ENCODE assay signal across 17 cellular contexts in the genomic region with DNA sequence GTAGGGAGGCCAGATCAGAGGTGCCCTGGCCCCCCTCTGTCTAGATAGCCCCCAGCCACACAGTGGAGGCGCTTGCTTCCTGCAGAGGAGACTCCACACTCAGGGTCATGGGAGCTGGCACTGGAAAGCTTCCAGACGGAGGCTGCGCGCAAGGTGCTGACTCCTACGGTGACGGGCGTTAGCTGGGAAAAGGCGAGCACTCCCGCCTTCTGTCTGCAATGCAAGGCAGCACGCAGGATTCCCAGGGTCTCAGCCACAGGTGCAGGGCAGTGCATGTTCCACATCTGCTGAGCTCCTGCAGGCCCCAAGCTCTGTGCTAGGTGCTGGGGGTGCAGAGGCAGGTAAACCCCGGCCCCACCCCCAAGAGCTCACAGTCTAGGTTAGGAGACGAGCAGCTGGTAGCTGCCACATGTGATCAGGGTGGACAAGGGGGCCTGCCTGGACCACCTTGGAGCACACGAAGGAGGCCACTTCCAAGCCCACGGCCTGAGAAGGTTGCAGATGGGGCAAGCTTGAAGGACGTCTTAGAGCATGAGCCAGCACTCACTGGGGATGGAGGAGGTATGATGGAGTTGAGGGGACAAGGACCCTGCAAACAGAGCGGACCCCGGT.
"Had no signal": no experiment of that assay in that cellular context is flagged by ENCODE, and none has a peak within 500 bp of the region (broad histone marks: within the 10 kb centered on the region; RNA-seq: fewer than 3 reads in every experiment).

No MANE protein-coding gene starts in this region.

- H3K36me3 Mint-ChIP-seq: naive B cell, T-cell, type B pancreatic cell had no signal

- DNase-seq: activated CD8-positive, alpha-beta T cell treated with anti-CD3 and anti-CD28 coated beads for 36 hours; activated naive CD4-positive, alpha-beta T cell treated with anti-CD3 and anti-CD28 coated beads, Interleukin-2, amount 50 U/mL, for 16 hours; adrenal gland; cortex of kidney; effector memory CD8-positive, alpha-beta T cell; erythroblast; hippocampal formation; midbrain; naive B cell; sigmoid colon; stimulated activated CD4-positive, alpha-beta T cell treated with anti-CD3 and anti-CD28 coated beads, Interleukin-12 subunit alpha, Interleukin-12 subunit beta, amount 100 ng/mL, for 4 hours; stimulated activated naive CD4-positive, alpha-beta T cell; T-cell; T1000 had no signal

- H3K4me1 ChIP-seq: adrenal gland, psoas muscle, sigmoid colon had no signal

- H3K27ac ChIP-seq: adrenal gland, neutrophil, psoas muscle, sigmoid colon had no signal

- H3K4me3 Mint-ChIP-seq: activated CD8-positive, alpha-beta T cell treated with anti-CD3 and anti-CD28 coated beads for 36 hours; effector memory CD8-positive, alpha-beta T cell; naive B cell; T-cell; type B pancreatic cell had no signal

- ATAC-seq: activated CD8-positive, alpha-beta T cell treated with anti-CD3 and anti-CD28 coated beads for 36 hours; effector memory CD8-positive, alpha-beta T cell; psoas muscle; T-cell had no signal

- H3K9me3 Mint-ChIP-seq: activated CD8-positive, alpha-beta T cell treated with anti-CD3 and anti-CD28 coated beads for 36 hours; effector memory CD8-positive, alpha-beta T cell; T-cell; type B pancreatic cell had no signal

- H3K36me3 ChIP-seq: adrenal gland, neutrophil, sigmoid colon had no signal

- H3K4me3 ChIP-seq: adrenal gland, psoas muscle, sigmoid colon had no signal

- H3K9me3 ChIP-seq: adrenal gland, neutrophil, psoas muscle, sigmoid colon had no signal

- H3K27ac Mint-ChIP-seq: activated CD8-positive, alpha-beta T cell treated with anti-CD3 and anti-CD28 coated beads for 36 hours; effector memory CD8-positive, alpha-beta T cell; naive B cell; T-cell; type B pancreatic cell had no signal

- H3K27me3 ChIP-seq: adrenal gland, sigmoid colon had no signal
